ENCODE assay signal across 1 cellular context in genomic region chr14:23060536-23061260, GRCh38.
TF ChIP-seq lines count a peak whose summit lies in the region.

No MANE protein-coding gene starts in this region.

TF ChIP-seq in HepG2, 621 proteins besides CTCF, POLR2A, EP300 and RAD21 (continued from another document):
- TF ChIP-seq PHF5A (CRISPR knock-in tag; IDR thresholded peaks at IDR 0.05; ENCODE audit: low read depth, unreplicated experiment), result no peak
- no peak for TF ChIP-seq FOXM1 (CRISPR knock-in tag; IDR thresholded peaks at IDR 0.05)
- 0 out of 2 replicates have a peak, but pooled peaks have one; percentile 34 for TF ChIP-seq NFKB2 (CRISPR knock-in tag; IDR thresholded peaks at IDR 0.05; ENCODE audit: borderline replicate concordance)
- TF ChIP-seq ARNT2 (CRISPR knock-in tag; IDR thresholded peaks at IDR 0.05; ENCODE audit: low read depth), result no peak
- TF ChIP-seq RELA (CRISPR knock-in tag; IDR thresholded peaks at IDR 0.05), result no peak
- TF ChIP-seq PAXIP1 (CRISPR knock-in tag; conservative IDR thresholded peaks at IDR 0.05), result no peak
- TF ChIP-seq SMARCE1 (IDR thresholded peaks at IDR 0.05; ENCODE audit: borderline replicate concordance), result no peak
- no peak for TF ChIP-seq BRCA1 (CRISPR knock-in tag; IDR thresholded peaks at IDR 0.05)
- TF ChIP-seq CCAR2 (optimal IDR thresholded peaks at IDR 0.05; ENCODE audit: low read depth, low read length), result no peak
- no peak for TF ChIP-seq RCOR2 (CRISPR knock-in tag; IDR thresholded peaks at IDR 0.05)
- TF ChIP-seq ZNF274 (CRISPR knock-in tag; IDR thresholded peaks at IDR 0.05), result no peak
- no peak for TF ChIP-seq ZNF740 (CRISPR knock-in tag; IDR thresholded peaks at IDR 0.05)
- TF ChIP-seq ZNF10 (CRISPR knock-in tag; IDR thresholded peaks at IDR 0.05; ENCODE audit: borderline replicate concordance, low read depth), result 0 out of 2 replicates have a peak, but pooled peaks have one; percentile 42
- TF ChIP-seq MXD3 (CRISPR knock-in tag; IDR thresholded peaks at IDR 0.05), result no peak
- no peak for TF ChIP-seq MZF1 (CRISPR knock-in tag; IDR thresholded peaks at IDR 0.05; ENCODE audit: borderline replicate concordance)
- TF ChIP-seq MTA1 (CRISPR knock-in tag; IDR thresholded peaks at IDR 0.05; ENCODE audit: borderline replicate concordance), result no peak
- no peak for TF ChIP-seq NR1H2 (CRISPR knock-in tag; IDR thresholded peaks at IDR 0.05; ENCODE audit: borderline replicate concordance, low read depth)
- no peak for TF ChIP-seq ZNF766 (CRISPR knock-in tag; IDR thresholded peaks at IDR 0.05; ENCODE audit: borderline replicate concordance)
- TF ChIP-seq RBM22 (optimal IDR thresholded peaks at IDR 0.05; ENCODE audit: low read length), result peak; percentile 97
- no peak for TF ChIP-seq MEIS2 (CRISPR knock-in tag; IDR thresholded peaks at IDR 0.05)
TF ChIP-seq in HepG2: peak in this region for 10.
